1 cellular context compared by ENCODE assay signal in the genomic region with DNA sequence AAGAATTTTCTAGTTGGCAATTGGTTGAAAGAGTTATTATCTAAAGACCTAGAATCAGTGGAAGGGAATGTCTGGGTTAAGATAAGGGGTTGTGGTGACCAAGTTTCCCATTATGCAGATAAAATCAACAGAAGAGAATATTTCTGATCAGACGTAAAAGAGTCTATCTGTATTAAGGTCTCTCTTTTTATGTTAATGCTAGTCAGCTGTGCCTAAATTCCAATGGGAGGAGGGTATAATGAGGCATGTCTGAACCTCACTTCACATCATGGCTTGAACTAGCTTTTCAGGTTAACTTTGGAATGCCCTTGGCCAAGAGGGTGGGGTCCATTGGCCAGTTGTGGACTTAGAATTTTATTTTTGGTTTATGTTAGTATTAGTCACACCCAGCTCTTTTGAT.
A peak's percentile ranks its signal among the peaks of the same experiment; 100 is the strongest.
TF ChIP-seq lines count a peak whose summit lies in the region.

No MANE protein-coding gene starts in this region.

TF ChIP-seq in K562, 482 proteins besides CTCF, POLR2A, EP300 and RAD21:
- TF ChIP-seq COPS2 (conservative IDR thresholded peaks at IDR 0.05) (no peak), HDAC6 (IDR thresholded peaks at IDR 0.05; ENCODE audit: low read depth, low read length) (no peak), ARID1B (IDR thresholded peaks at IDR 0.05) (peak; percentile 17; the same call in 1 of the 2 replicates), ZNF263 (CRISPR knock-in tag; IDR thresholded peaks at IDR 0.05; ENCODE audit: borderline replicate concordance) (no peak)
- TF ChIP-seq, protein P1, sequence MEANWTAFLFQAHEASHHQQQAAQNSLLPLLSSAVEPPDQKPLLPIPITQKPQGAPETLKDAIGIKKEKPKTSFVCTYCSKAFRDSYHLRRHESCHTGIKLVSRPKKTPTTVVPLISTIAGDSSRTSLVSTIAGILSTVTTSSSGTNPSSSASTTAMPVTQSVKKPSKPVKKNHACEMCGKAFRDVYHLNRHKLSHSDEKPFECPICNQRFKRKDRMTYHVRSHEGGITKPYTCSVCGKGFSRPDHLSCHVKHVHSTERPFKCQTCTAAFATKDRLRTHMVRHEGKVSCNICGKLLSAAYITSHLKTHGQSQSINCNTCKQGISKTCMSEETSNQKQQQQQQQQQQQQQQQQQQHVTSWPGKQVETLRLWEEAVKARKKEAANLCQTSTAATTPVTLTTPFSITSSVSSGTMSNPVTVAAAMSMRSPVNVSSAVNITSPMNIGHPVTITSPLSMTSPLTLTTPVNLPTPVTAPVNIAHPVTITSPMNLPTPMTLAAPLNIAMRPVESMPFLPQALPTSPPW (CRISPR knock-in tag; IDR thresholded peaks at IDR 0.05), result peak; percentile 63; the same call in 1 of the 2 replicates
